ENCODE assay signal across 11 cellular contexts in genomic region chr12:118023461-118023860, GRCh38. TPM values are rescaled to one million over a fixed set of nuclear protein-coding genes. Genes with fewer than 3 reads are reported as not detected.
DNase-seq lines count a peak whose midpoint lies in the region; TF ChIP-seq lines count a peak whose summit lies in the region.
"Had no signal": no experiment of that assay in that cellular context is flagged by ENCODE, and none has a peak within 500 bp of the region (broad histone marks: within the 10 kb centered on the region; RNA-seq: fewer than 3 reads in every experiment).

No MANE protein-coding gene starts in this region.

- H3K27ac Mint-ChIP-seq in nephron progenitor cell: peak overlapping the region; percentile 29

- H3K36me3 ChIP-seq in HEK293 (ENCODE audit: control insufficient read depth in 2 of 2, insufficient read depth in 1 of 2, low read length in 2 of 2) (peaks cover 82 to 96% of the 10 kb centered on the region in 2 experiments), spleen (peaks cover 4 to 98% (median 58%) of the 10 kb centered on the region in 6 donors)

- H3K4me3 Mint-ChIP-seq in nephron progenitor cell: no peak overlapping the region
- H3K4me3 Mint-ChIP-seq: CD8-positive, alpha-beta memory T cell had no signal

- H3K27ac ChIP-seq in HEK293 (ENCODE audit: extremely low read depth, low read depth, low read length) (no peak overlapping the region), angular gyrus (ENCODE audit: low read depth, low read length) (peak overlapping the region; percentile 38), spleen (no peak overlapping the region)
- H3K27ac ChIP-seq: A549, BLaER1 had no signal

- H3K4me3 ChIP-seq in HEK293 (ENCODE audit: low read depth, low read length) (no peak overlapping the region), spleen (no peak overlapping the region)
- H3K4me3 ChIP-seq: A549, BLaER1 had no signal

- TF ChIP-seq CTCF in HEK293 (tag by site-specific recombination; IDR thresholded peaks at IDR 0.05) (no peak), nephron progenitor cell (IDR thresholded peaks at IDR 0.05) (no peak), spleen (IDR thresholded peaks at IDR 0.05 in 8 of 11, conservative IDR thresholded peaks at IDR 0.05 in 3 of 11) (no peak)

- intact Hi-C loops in spleen (cut with DNase I; ENCODE audit: low total_unique reads): no loop called here

- no peaks in the 10 kb centered on the region for H3K9me3 ChIP-seq in HEK293 (ENCODE audit: control insufficient read depth, insufficient read depth, low read depth, low read length)
- H3K9me3 ChIP-seq in spleen: no peaks in the 10 kb centered on the region
- H3K9me3 ChIP-seq: A549, BLaER1, Caco-2 had no signal

- H3K4me1 ChIP-seq in HEK293 (ENCODE audit: control insufficient read depth, insufficient read depth, low read length) (no peaks in the 10 kb centered on the region), spleen (peaks cover 0 to 1% (median 0%) of the 10 kb centered on the region in 6 donors)
- H3K4me1 ChIP-seq: A549, Caco-2 had no signal

- no peak for TF ChIP-seq POLR2A in spleen (IDR thresholded peaks at IDR 0.05)

- 87 to 94% (median 89%) methylated on average over 7 of the region's 7 CpGs for WGBS in spleen, 5 donors

- peaks cover 83% of the 10 kb centered on the region for H3K36me3 Mint-ChIP-seq in nephron progenitor cell (ENCODE audit: low read depth)

- CTCF ChIA-PET in HEK293 (lab: Yijun Ruan, JAX): interaction anchor here (0.6 kb wide), 2 partner anchors 50 to 266 kb away, joined by 4 read pairs; no protein-coding TSS in a partner anchor

- H3K9me3 Mint-ChIP-seq in nephron progenitor cell: no peaks in the 10 kb centered on the region
- H3K9me3 Mint-ChIP-seq: CD8-positive, alpha-beta memory T cell had no signal

- DNase-seq in nephron progenitor cell (no peak), spleen (no peak)
- no peak for DNase-seq in activated T-cell treated with anti-CD3 and anti-CD28 coated beads, Interleukin-2, amount 50 U/mL, for 48 hours
- DNase-seq in stimulated activated CD4-positive, alpha-beta T cell treated with anti-CD3 and anti-CD28 coated beads, Interleukin-4, amount 100 ng/mL, for 4 hours: no peak
- DNase-seq: Caco-2; CD8-positive, alpha-beta memory T cell; HCEC 1CT had no signal

- no peaks in the 10 kb centered on the region for H3K27me3 Mint-ChIP-seq in nephron progenitor cell (ENCODE audit: low read depth, poor library complexity)
- H3K27me3 Mint-ChIP-seq: CD8-positive, alpha-beta memory T cell had no signal

- H3K4me1 Mint-ChIP-seq in nephron progenitor cell: peaks cover 42% of the 10 kb centered on the region
- H3K4me1 Mint-ChIP-seq: CD8-positive, alpha-beta memory T cell had no signal

- H3K27me3 ChIP-seq in spleen (replicated peaks in 1 of 7): no peaks in the 10 kb centered on the region
- H3K27me3 ChIP-seq: BLaER1 had no signal

- POLR2A ChIA-PET in HEK293 (lab: Yijun Ruan, JAX): no interaction called here

TF ChIP-seq in HEK293, 187 proteins besides CTCF, POLR2A, EP300 and RAD21:
- peak; percentile 16; the same call in 1 of the 2 replicates for TF ChIP-seq ZFHX2 (tag by site-specific recombination; conservative IDR thresholded peaks at IDR 0.05)
- TF ChIP-seq ZNF350 (tag by site-specific recombination; IDR thresholded peaks at IDR 0.05): no peak

RNA-seq across cellular contexts. Expression of gene RFC5, which starts 7.0 kb away (rescaled TPM):
- total RNA-seq in spleen: 10 to 100 TPM in 5 of 7 donors, 1 to 10 TPM in 2; 8.1 to 18.4 (median 12.6) TPM
- 10 to 100 TPM in 1 of 3 donors, 1 to 10 TPM in 2; 6.6 to 11.0 (median 9.1) TPM for polyA plus RNA-seq in spleen

RNA-seq across cellular contexts. Expression of gene WSB2, which starts 37.5 kb away (rescaled TPM):
- total RNA-seq in spleen: 10 to 100 TPM; 33.1 to 63.2 (median 48.9) TPM
- polyA plus RNA-seq in spleen: 10 to 100 TPM; 14.4 to 25.3 (median 18.6) TPM

RNA-seq across cellular contexts. Expression of gene KSR2, which starts 54.7 kb away (rescaled TPM):
- total RNA-seq in spleen: under 1 TPM in 3 of 7 donors, not detected in 4; 0.03 to 0.09 (median 0.07) TPM
- under 1 TPM; under 0.01 to 0.02 (median under 0.01) TPM for polyA plus RNA-seq in spleen
- polyA plus RNA-seq: CD8-positive, alpha-beta memory T cell had no signal
